8 cellular contexts compared by ENCODE assay signal in the genomic region with DNA sequence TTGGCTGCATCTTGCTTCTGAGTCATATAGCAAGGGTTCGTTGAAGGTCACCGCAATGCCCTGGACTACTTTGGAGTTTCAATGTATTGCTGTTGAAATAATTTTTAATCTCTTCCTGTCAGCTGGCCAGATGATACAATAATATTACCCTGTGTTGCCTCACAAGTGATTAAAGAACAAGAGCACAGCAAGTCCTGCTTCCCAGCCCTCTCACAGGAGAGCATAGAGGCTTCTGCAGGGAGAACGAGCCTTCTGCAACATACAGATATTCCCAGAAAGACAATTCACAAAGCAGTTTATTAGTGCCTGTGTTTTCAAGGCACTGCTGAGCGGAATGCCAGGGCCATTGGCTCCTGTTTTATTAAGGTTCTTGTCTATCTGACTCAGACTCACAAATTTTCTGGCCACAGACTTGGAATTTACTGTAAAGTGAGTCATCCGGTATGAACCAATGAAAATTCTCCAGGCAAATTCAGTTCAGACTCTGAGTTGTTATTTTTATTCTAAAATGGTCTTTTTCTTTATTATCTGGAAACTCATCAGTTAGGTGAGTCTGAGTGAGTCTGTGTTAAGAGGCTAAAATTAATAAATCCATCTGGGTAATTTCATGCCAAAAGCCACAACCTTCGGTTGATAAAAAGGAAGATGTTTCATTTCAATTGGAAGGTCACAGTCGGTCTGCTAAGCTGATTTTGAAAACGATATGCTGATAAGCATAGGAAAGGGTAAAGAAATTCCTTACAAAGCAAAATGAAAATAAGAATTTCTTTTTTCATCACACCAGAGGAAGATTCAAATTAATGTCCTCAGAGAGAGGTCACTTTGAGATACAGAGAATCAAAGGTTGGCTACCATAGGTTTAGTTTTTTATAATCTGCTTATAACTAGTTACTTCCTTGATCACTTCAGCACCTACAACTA.
DNase-seq lines count a peak whose midpoint lies in the region; ATAC-seq and TF ChIP-seq lines count a peak whose summit lies in the region.

No MANE protein-coding gene starts in this region.

- TF ChIP-seq CTCF in brain (conservative IDR thresholded peaks at IDR 0.05) (no peak), left lung (IDR thresholded peaks at IDR 0.05) (no peak), upper lobe of left lung (IDR thresholded peaks at IDR 0.05) (no peak)

- 61 to 66% methylated on average over 8 of the region's 8 CpGs for WGBS in upper lobe of left lung, 2 donors

- ATAC-seq in left lung (peak; percentile 67), upper lobe of left lung (ENCODE audit: low FRiP score in 2 of 2) (peak; percentile 50 to 81)

- intact Hi-C loops in left lung (cut with DNase I), result no loop called here

- H3K4me1 Mint-ChIP-seq in brain, result peaks cover 42% of the 10 kb centered on the region

- no peaks in the 10 kb centered on the region for H3K36me3 Mint-ChIP-seq in brain

- H3K4me3 ChIP-seq in left lung, result peak overlapping the region in 1 of 2 donors; percentile 8
- H3K4me3 ChIP-seq in upper lobe of left lung, result peak overlapping the region in 2 of 4 donors; percentile 4 to 28

- in situ Hi-C loops in ACHN (cut with HindIII; ENCODE audit: low pct_ligation_motif_present, low pct_unique_long_range_greater_than_20kb, low sequenced_read_pairs), result loop anchor here (25.0 kb wide), 1 partner anchor 297 kb away; the partner anchor contains the start of gene STXBP5

- TF ChIP-seq EP300 in upper lobe of left lung (IDR thresholded peaks at IDR 0.05), result peak in 1 of 4 donors; percentile 23

- H3K27me3 ChIP-seq in left lung (no peaks in the 10 kb centered on the region), upper lobe of left lung (no peaks in the 10 kb centered on the region)

- H3K4me1 ChIP-seq in left lung (peaks cover 15 to 40% of the 10 kb centered on the region in 2 donors), upper lobe of left lung (peaks cover 3 to 17% (median 8%) of the 10 kb centered on the region in 4 donors)

- H3K27ac ChIP-seq in left lung, result peak overlapping the region; percentile 80
- peak overlapping the region; percentile 56 to 69 (median 64) for H3K27ac ChIP-seq in upper lobe of left lung

- DNase-seq in ACHN (peak; percentile 93), LHCN-M2 (ENCODE audit: low read depth) (peak; percentile 97), left lung (peak in 1 of 2 donors; percentile 38), upper lobe of left lung (peak in 1 of 2 donors; percentile 47), RPMI8226 (no peak), NCI-H1048 (lab: John Stamatoyannopoulos, UW) (no peak)
- no peak for DNase-seq in stimulated activated CD4-positive, alpha-beta T cell treated with anti-CD3 and anti-CD28 coated beads, Interleukin-2, amount 100 ng/mL, for 48 hours

- TF ChIP-seq POLR2A in upper lobe of left lung (IDR thresholded peaks at IDR 0.05), result no peak

- peaks cover 2% of the 10 kb centered on the region for H3K27me3 Mint-ChIP-seq in brain

- H3K36me3 ChIP-seq in left lung (no peaks in the 10 kb centered on the region), upper lobe of left lung (no peaks in the 10 kb centered on the region)

- H3K9me3 Mint-ChIP-seq in brain, result peaks cover 0 to 2% (median 0%) of the 10 kb centered on the region in 5 experiments

- peak overlapping the region; percentile 6 to 69 (median 46) for H3K4me3 Mint-ChIP-seq in brain

- peak overlapping the region; percentile 66 to 90 (median 86) for H3K27ac Mint-ChIP-seq in brain

- H3K9me3 ChIP-seq in left lung (no peaks in the 10 kb centered on the region), upper lobe of left lung (no peaks in the 10 kb centered on the region)

Comparison
In these comparisons a context has a peak if more than half of its experiments do, and no peak if none do; other contexts are left out.
1. DNase-seq: peak in ACHN (single experiment) and LHCN-M2 (single experiment); none in RPMI8226 (single experiment), stimulated activated CD4-positive, alpha-beta T cell treated with anti-CD3 and anti-CD28 coated beads, Interleukin-2, amount 100 ng/mL, for 48 hours (0 of 2) and NCI-H1048 (single experiment).